Comparison of ENCODE assay signal across 8 cellular contexts in the genomic region with DNA sequence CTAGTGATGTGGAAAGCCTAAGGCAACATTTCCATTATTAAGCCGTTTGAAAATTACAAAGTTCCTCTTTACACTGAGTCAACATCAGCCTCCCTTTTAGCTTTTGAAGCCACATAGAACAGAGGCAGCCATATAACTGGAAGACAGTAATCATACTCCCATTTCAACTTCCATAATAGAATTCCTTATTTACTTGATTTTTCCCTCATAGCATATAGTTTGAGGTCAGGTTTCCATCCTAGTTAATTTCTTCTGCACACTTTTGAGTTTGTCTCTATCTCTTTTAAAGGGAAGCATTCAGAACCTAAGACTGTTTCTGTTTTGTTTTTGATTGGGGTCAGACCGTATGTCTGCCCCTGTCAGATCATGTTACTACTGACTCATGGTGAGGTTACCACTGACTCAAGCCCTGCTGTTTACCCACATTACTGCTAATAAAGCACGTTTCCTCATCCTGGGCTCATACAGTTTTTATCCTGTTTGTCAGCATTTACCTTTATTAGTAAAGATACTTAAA.
DNase-seq lines count a peak whose midpoint lies in the region; ATAC-seq, FAIRE-seq and TF ChIP-seq lines count a peak whose summit lies in the region.

No MANE protein-coding gene starts in this region.

- peak; percentile 36 for DNase-seq in GM10266 (ENCODE audit: extremely low spot score)
- DNase-seq in HCEC 1CT = peak; percentile 94
- peak; percentile 5 for DNase-seq in NCI-H510A (lab: John Stamatoyannopoulos, UW)
- peak; percentile 98 for DNase-seq in bronchial epithelial cell (ENCODE audit: low read depth)
- DNase-seq in renal cortical epithelial cell (ENCODE audit: low read depth) = peak; percentile 95
- DNase-seq in cardiac septum (ENCODE audit: low spot score) = no peak
- DNase-seq in left lobe of liver (ENCODE audit: low spot score) = no peak

- no peaks in the 10 kb centered on the region for H3K27me3 ChIP-seq in bronchial epithelial cell (ENCODE audit: control insufficient read depth, insufficient read depth, low read length)

- no peaks in the 10 kb centered on the region for H3K36me3 ChIP-seq in bronchial epithelial cell (ENCODE audit: control insufficient read depth, insufficient read depth, low read length)

- TF ChIP-seq CTCF in GM10266 (IDR thresholded peaks at IDR 0.05; ENCODE audit: control insufficient read depth, insufficient read depth, low read depth, missing control alignments) (no peak), bronchial epithelial cell (IDR thresholded peaks at IDR 0.05; ENCODE audit: insufficient read depth, low read length, severe bottlenecking) (no peak)

- FAIRE-seq in bronchial epithelial cell (lab: Jason Lieb, UNC) = no peak

- intact Hi-C loops in cardiac septum (cut with DNase I) = no loop called here

- no peak for ATAC-seq in HG02763 (IDR thresholded peaks at IDR 0.05; ENCODE audit: unreplicated experiment)
- no peak for ATAC-seq in left lobe of liver

- no peak overlapping the region for H3K4me3 ChIP-seq in bronchial epithelial cell (ENCODE audit: low read depth, low read length)

Comparison
In these comparisons a context has a peak if more than half of its experiments do, and no peak if none do; other contexts are left out.
1. DNase-seq: peak in GM10266 (single experiment), HCEC 1CT (single experiment), NCI-H510A (single experiment), bronchial epithelial cell (single experiment) and renal cortical epithelial cell (single experiment); none in cardiac septum (single experiment) and left lobe of liver (single experiment).